Comparison of ENCODE assay signal across 8 cellular contexts in genomic region chr7:43071604-43072003, GRCh38. TPM values are rescaled to one million over a fixed set of nuclear protein-coding genes. Genes with fewer than 3 reads are reported as not detected.
DNase-seq lines count a peak whose midpoint lies in the region; ATAC-seq, FAIRE-seq and TF ChIP-seq lines count a peak whose summit lies in the region.
"Had no signal": no experiment of that assay in that cellular context is flagged by ENCODE, and none has a peak within 500 bp of the region (broad histone marks: within the 10 kb centered on the region; RNA-seq: fewer than 3 reads in every experiment).

No MANE protein-coding gene starts in this region.

- POLR2A ChIA-PET in IMR-90 (lab: Charles Lee; ENCODE audit: unreplicated experiment), result no interaction called here

- H3K18ac ChIP-seq in IMR-90 (ENCODE audit: low read depth, low read length), result no peak overlapping the region

- no peaks in the 10 kb centered on the region for H3K27me3 Mint-ChIP-seq in astrocyte (ENCODE audit: low read depth, unreplicated experiment)
- no peaks in the 10 kb centered on the region for H3K27me3 Mint-ChIP-seq in nephron (ENCODE audit: low read depth)
- peaks cover 11% of the 10 kb centered on the region for H3K27me3 Mint-ChIP-seq in stimulated activated memory B cell treated with anti-CD40 and anti-IgM and Interleukin-4, amounts not matched to agents 10 μg/mL and 1 μg/mL and 100 μg/mL, for 72 hours

- H3K4me2 ChIP-seq in IMR-90 (ENCODE audit: low read depth, low read length), result no peak overlapping the region
- no peak overlapping the region for H3K4me2 ChIP-seq in astrocyte (ENCODE audit: low read length)

- H3K79me1 ChIP-seq in IMR-90 (ENCODE audit: low read depth in 1 of 2, low read length in 2 of 2), result no peaks in the 10 kb centered on the region

- H4K5ac ChIP-seq in IMR-90 (ENCODE audit: low read depth, low read length), result no peak overlapping the region

- ATAC-seq in IMR-90 (ENCODE audit: low read depth) (no peak), HG03342 (IDR thresholded peaks at IDR 0.05; ENCODE audit: unreplicated experiment) (no peak)
- no peak for ATAC-seq in stimulated activated memory B cell treated with anti-CD40 and anti-IgM and Interleukin-4, amounts not matched to agents 10 μg/mL and 1 μg/mL and 100 μg/mL, for 72 hours

- H3K9me3 Mint-ChIP-seq in astrocyte (ENCODE audit: unreplicated experiment) (peaks cover 6% of the 10 kb centered on the region), nephron (peaks cover 2% of the 10 kb centered on the region)
- no peaks in the 10 kb centered on the region for H3K9me3 Mint-ChIP-seq in stimulated activated memory B cell treated with anti-CD40 and anti-IgM and Interleukin-4, amounts not matched to agents 10 μg/mL and 1 μg/mL and 100 μg/mL, for 72 hours

- TF ChIP-seq CTCF in IMR-90 (conservative IDR thresholded peaks at IDR 0.05; ENCODE audit: low read depth, low read length) (peak; percentile 37), astrocyte (IDR thresholded peaks at IDR 0.05; ENCODE audit: insufficient read depth, low read depth, low read length) (peak; percentile 20), nephron (IDR thresholded peaks at IDR 0.05; ENCODE audit: unreplicated experiment in 3 of 3) (peak; percentile 27 to 47 (median 41))

- FAIRE-seq in astrocyte (lab: Jason Lieb, UNC) (no peak), small intestine (lab: Jason Lieb, UNC) (no peak)

- H3K27ac Mint-ChIP-seq in astrocyte (ENCODE audit: unreplicated experiment), result no peak overlapping the region
- H3K27ac Mint-ChIP-seq in nephron, result peak overlapping the region; percentile 73 to 90 (median 80)
- no peak overlapping the region for H3K27ac Mint-ChIP-seq in stimulated activated memory B cell treated with anti-CD40 and anti-IgM and Interleukin-4, amounts not matched to agents 10 μg/mL and 1 μg/mL and 100 μg/mL, for 72 hours

- no peaks in the 10 kb centered on the region for H3K9me1 ChIP-seq in IMR-90 (ENCODE audit: insufficient read depth, low read length)

- intact Hi-C loops in IMR-90 (cut with micrococcal nuclease), result loop anchor here (2.0 kb wide), 1 partner anchor 189 kb away; no protein-coding TSS in a partner anchor

- no peak overlapping the region for H3K23ac ChIP-seq in IMR-90 (ENCODE audit: low read depth, low read length)

- H4K8ac ChIP-seq in IMR-90 (ENCODE audit: low read depth in 2 of 2, low read length in 2 of 2), result no peak overlapping the region

- H4K20me1 ChIP-seq in IMR-90 (ENCODE audit: insufficient read depth, low read length) (no peaks in the 10 kb centered on the region), astrocyte (ENCODE audit: insufficient read depth, low read length) (no peaks in the 10 kb centered on the region)

- H2AK5ac ChIP-seq in IMR-90 (ENCODE audit: low read depth, low read length), result no peak overlapping the region

- TF ChIP-seq RAD21 in IMR-90 (IDR thresholded peaks at IDR 0.05; ENCODE audit: low read length), result peak; percentile 36

- no peak overlapping the region for H3K27ac ChIP-seq in IMR-90 (ENCODE audit: insufficient read depth, low read length)
- no peak overlapping the region for H3K27ac ChIP-seq in astrocyte (ENCODE audit: low read depth, low read length)
- no peak overlapping the region for H3K27ac ChIP-seq in small intestine (ENCODE audit: low read depth in 1 of 2, low read length in 1 of 2)

- no peak overlapping the region for H3K14ac ChIP-seq in IMR-90 (replicated peaks; ENCODE audit: low read depth, low read length)

- no peak overlapping the region for H3K4ac ChIP-seq in IMR-90 (ENCODE audit: low read depth, low read length)

- H3K36me3 ChIP-seq in IMR-90 (ENCODE audit: control insufficient read depth, insufficient read depth, low read length) (no peaks in the 10 kb centered on the region), astrocyte (ENCODE audit: insufficient read depth, low read length) (no peaks in the 10 kb centered on the region), small intestine (ENCODE audit: control insufficient read depth in 2 of 2, insufficient read depth in 2 of 2, low read length in 2 of 2) (no peaks in the 10 kb centered on the region)
- H3K36me3 ChIP-seq: ovary had no signal

- no peak overlapping the region for H2AFZ ChIP-seq in IMR-90 (replicated peaks; ENCODE audit: low read length, poor library complexity)
- H2AFZ ChIP-seq in astrocyte (ENCODE audit: low read depth, low read length), result no peak overlapping the region

- H3K4me3 Mint-ChIP-seq in astrocyte (ENCODE audit: unreplicated experiment) (no peak overlapping the region), nephron (no peak overlapping the region)
- H3K4me3 Mint-ChIP-seq in stimulated activated memory B cell treated with anti-CD40 and anti-IgM and Interleukin-4, amounts not matched to agents 10 μg/mL and 1 μg/mL and 100 μg/mL, for 72 hours, result no peak overlapping the region

- H3K9me3 ChIP-seq in IMR-90 (ENCODE audit: control insufficient read depth, insufficient read depth, low read length) (no peaks in the 10 kb centered on the region), astrocyte (ENCODE audit: insufficient read depth, low read depth, low read length) (no peaks in the 10 kb centered on the region), small intestine (ENCODE audit: control insufficient read depth, low read depth) (no peaks in the 10 kb centered on the region)
- H3K9me3 ChIP-seq: ovary had no signal

- H3K4me1 ChIP-seq in IMR-90 (ENCODE audit: control insufficient read depth, insufficient read depth, low read length), result no peaks in the 10 kb centered on the region
- H3K4me1 ChIP-seq in astrocyte (ENCODE audit: insufficient read depth, low read length), result no peaks in the 10 kb centered on the region
- no peaks in the 10 kb centered on the region for H3K4me1 ChIP-seq in small intestine (ENCODE audit: control insufficient read depth in 2 of 2, insufficient read depth in 1 of 2, low read depth in 1 of 2, low read length in 1 of 2)

- no TSS peak for BruUV-seq in IMR-90 (replicated peaks; lab: Mats Ljungman, UMichigan)

- H2BK15ac ChIP-seq in IMR-90 (ENCODE audit: low read depth, low read length), result no peak overlapping the region

- no peaks in the 10 kb centered on the region for H3K36me3 Mint-ChIP-seq in astrocyte (ENCODE audit: low read depth, unreplicated experiment)
- no peaks in the 10 kb centered on the region for H3K36me3 Mint-ChIP-seq in nephron (ENCODE audit: low read depth)
- no peaks in the 10 kb centered on the region for H3K36me3 Mint-ChIP-seq in stimulated activated memory B cell treated with anti-CD40 and anti-IgM and Interleukin-4, amounts not matched to agents 10 μg/mL and 1 μg/mL and 100 μg/mL, for 72 hours

- H3K9ac ChIP-seq in IMR-90 (ENCODE audit: low read depth, low read length) (no peak overlapping the region), astrocyte (ENCODE audit: low read length) (no peak overlapping the region)

- H3K4me1 Mint-ChIP-seq in astrocyte (ENCODE audit: low read depth, unreplicated experiment) (no peaks in the 10 kb centered on the region), nephron (peaks cover 14% of the 10 kb centered on the region)
- peaks cover 7% of the 10 kb centered on the region for H3K4me1 Mint-ChIP-seq in stimulated activated memory B cell treated with anti-CD40 and anti-IgM and Interleukin-4, amounts not matched to agents 10 μg/mL and 1 μg/mL and 100 μg/mL, for 72 hours

- DNase-seq in ELF-1 (ENCODE audit: low read depth, low spot score), result peak; percentile 70
- peak; percentile 1 for DNase-seq in IMR-90
- DNase-seq in astrocyte (ENCODE audit: low read depth), result no peak
- DNase-seq in small intestine, result no peak

- no peaks in the 10 kb centered on the region for H3K79me2 ChIP-seq in astrocyte (ENCODE audit: insufficient read depth, low read length)

- H2AK9ac ChIP-seq in IMR-90 (replicated peaks; ENCODE audit: low read depth, low read length, poor library complexity), result no peak overlapping the region

- H3K4me3 ChIP-seq in IMR-90 (ENCODE audit: insufficient read depth, low read depth, low read length) (no peak overlapping the region), astrocyte (ENCODE audit: insufficient read depth, low read depth, low read length) (no peak overlapping the region), small intestine (ENCODE audit: low read depth in 1 of 2, low read length in 2 of 2) (no peak overlapping the region)
- H3K4me3 ChIP-seq: ovary had no signal

- in situ Hi-C loops in IMR-90 (cut with MboI; ENCODE audit: low sequenced_read_pairs), result no loop called here

- no peak for TF ChIP-seq POLR2A in IMR-90 (IDR thresholded peaks at IDR 0.05; ENCODE audit: low read depth, low read length)

- H2BK120ac ChIP-seq in IMR-90 (ENCODE audit: low read depth, low read length), result no peak overlapping the region

- H3K27me3 ChIP-seq in IMR-90 (ENCODE audit: control insufficient read depth, insufficient read depth, low read length) (peaks cover 3% of the 10 kb centered on the region), astrocyte (ENCODE audit: insufficient read depth, low read length) (peaks cover 3% of the 10 kb centered on the region), small intestine (ENCODE audit: control insufficient read depth in 2 of 2, insufficient read depth in 2 of 2, low read length in 2 of 2) (no peaks in the 10 kb centered on the region)
- H3K27me3 ChIP-seq: ovary had no signal

- H4K91ac ChIP-seq in IMR-90 (ENCODE audit: insufficient read depth, low read depth, low read length), result no peak overlapping the region

- WGBS in IMR-90 (ENCODE audit: extremely low coverage in 2 of 2, insufficient read length in 1 of 2), 2 experiments, result no CpG with 5 or more reads among the region's 7 CpGs
- WGBS in small intestine, 3 donors, result 46 to 52% (median 48%) methylated on average over 7 of the region's 7 CpGs

- no peak overlapping the region for H3K56ac ChIP-seq in IMR-90 (ENCODE audit: extremely low read depth, insufficient read depth, low read length)

- no peak overlapping the region for H2BK20ac ChIP-seq in IMR-90 (ENCODE audit: low read depth, low read length)

- no peak overlapping the region for H2BK5ac ChIP-seq in IMR-90 (ENCODE audit: low read depth, low read length, poor library complexity, severe bottlenecking)

- CTCF ChIA-PET in IMR-90 (lab: Yijun Ruan, JAX), result interaction anchor here (0.7 to 1.2 kb wide), 3 partner anchors 16 to 1415 kb away, joined by 3 to 4 read pairs (median 3); no protein-coding TSS in a partner anchor

- dilution Hi-C loops in IMR-90 (cut with HindIII; ENCODE audit: low sequenced_read_pairs, unreplicated experiment), result no loop called here

TF ChIP-seq in IMR-90, 13 proteins besides CTCF, POLR2A, EP300 and RAD21:
- peak; percentile 23 for TF ChIP-seq SMC3 (IDR thresholded peaks at IDR 0.05; ENCODE audit: low read depth, low read length)
- no peak for TF ChIP-seq MAZ (IDR thresholded peaks at IDR 0.05; ENCODE audit: borderline replicate concordance, low read depth, low read length)

RNA-seq across cellular contexts. Expression of gene HECW1, which starts 40.8 kb away (rescaled TPM):
- total RNA-seq in IMR-90 (2012; rRNA removed) (1.1 and 1.3 TPM in 2 replicates), astrocyte (2.3 and 3.3 TPM in 2 replicates)
- polyA plus RNA-seq in IMR-90 (2012; rRNA removed) (0.56 and 0.95 TPM in 2 replicates), small intestine (under 1 TPM in 2 of 3 donors, not detected in 1; under 0.01 to 0.10 TPM)
- polyA plus RNA-seq in IMR-90 (2012; cell fraction: cytosol; rRNA removed), result 0.28 and 0.78 TPM in 2 replicates
- polyA plus RNA-seq in IMR-90 (2012; cell fraction: nucleus; rRNA removed; ENCODE audit: low replicate concordance), result 0.63 and 1.1 TPM in 2 replicates

Comparison
In these comparisons a context has a peak if more than half of its experiments do, and no peak if none do; other contexts are left out.
1. DNase-seq: peak in ELF-1 (single experiment) and IMR-90 (single experiment); none in astrocyte (single experiment) and small intestine (single experiment).
2. H3K27ac Mint-ChIP-seq: peak in nephron (3 of 3); none in astrocyte (single experiment) and stimulated activated memory B cell treated with anti-CD40 and anti-IgM and Interleukin-4, amounts not matched to agents 10 μg/mL and 1 μg/mL and 100 μg/mL, for 72 hours (single experiment).
3. Peak in every context shown above with its lines, with median percentiles within 50 percentile points of each other: CTCF ChIP-seq.